In the genomic region with DNA sequence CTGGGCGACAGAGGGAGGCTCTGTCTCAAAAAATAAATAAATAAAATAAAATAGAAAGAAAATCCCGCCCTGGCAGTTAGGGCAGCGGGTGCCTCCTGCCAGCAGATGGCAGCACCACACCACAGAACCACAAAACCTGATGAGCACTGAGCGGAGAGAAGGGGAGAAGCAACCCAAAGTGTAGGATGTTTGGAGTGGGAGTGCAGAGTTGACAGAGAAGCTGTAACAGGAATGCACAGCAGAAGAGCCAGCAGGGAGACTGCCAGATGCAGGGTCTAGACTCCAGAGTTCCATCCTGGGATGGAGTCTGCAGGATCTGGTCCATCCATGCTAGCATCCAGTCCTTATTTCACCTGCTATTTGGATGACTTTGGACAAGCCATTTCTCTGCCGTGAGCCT, we compare ENCODE assay signal across 8 cellular contexts. TPM values are rescaled to one million over a fixed set of nuclear protein-coding genes. Genes with fewer than 3 reads are reported as not detected.
DNase-seq lines count a peak whose midpoint lies in the region; ATAC-seq and TF ChIP-seq lines count a peak whose summit lies in the region.

No MANE protein-coding gene starts in this region.

- H3K36me3 ChIP-seq in BJ (ENCODE audit: control insufficient read depth, insufficient read depth, low read length) (no peaks in the 10 kb centered on the region), WERI-Rb-1 (no peaks in the 10 kb centered on the region)

- peaks cover 4% of the 10 kb centered on the region for H3K9me3 ChIP-seq in WERI-Rb-1 (ENCODE audit: severe bottlenecking)

- no peak overlapping the region for H3K4me3 ChIP-seq in BJ (ENCODE audit: low read depth, low read length)
- no peak overlapping the region for H3K4me3 ChIP-seq in WERI-Rb-1 (ENCODE audit: low read depth, low read length)
- H3K4me3 ChIP-seq in cardiac fibroblast (replicated peaks in 1 of 2; ENCODE audit: low read depth in 2 of 2, low read length in 2 of 2), result no peak overlapping the region

- POLR2A ChIA-PET in BJ (lab: Charles Lee), result no interaction called here

- TF ChIP-seq CTCF in BJ (IDR thresholded peaks at IDR 0.05; ENCODE audit: insufficient read depth, low read depth, low read length) (peak; percentile 88), WERI-Rb-1 (IDR thresholded peaks at IDR 0.05; ENCODE audit: low read depth, low read length) (peak; percentile 87), cardiac fibroblast (IDR thresholded peaks at IDR 0.05; ENCODE audit: low read depth, low read length) (peak; percentile 91)

- DNase-seq in BJ (ENCODE audit: low read depth) (no peak), GM19238 (ENCODE audit: insufficient read length, low spot score) (peak; percentile 39), NCI-H2029 (lab: John Stamatoyannopoulos, UW) (peak; percentile 47), WERI-Rb-1 (peak; percentile 83), cardiac fibroblast (ENCODE audit: low read depth in 2 of 2) (peak; percentile 77 to 78), kidney tubule cell (ENCODE audit: low spot score) (peak; percentile 83)
- peak; percentile 37 to 51 for DNase-seq in stimulated activated CD4-positive, alpha-beta T cell treated with anti-CD3 and anti-CD28 coated beads, Interleukin-4, amount 100 ng/mL, for 48 hours (ENCODE audit: low read depth in 2 of 2)

- H3K27me3 ChIP-seq in BJ (ENCODE audit: control insufficient read depth, insufficient read depth, low read length), result peaks cover 6% of the 10 kb centered on the region
- peaks cover 55% of the 10 kb centered on the region for H3K27me3 ChIP-seq in WERI-Rb-1 (ENCODE audit: insufficient read depth, low read depth, severe bottlenecking)

- no peak overlapping the region for H3K27ac ChIP-seq in WERI-Rb-1

- CTCF ChIA-PET in BJ (lab: Yijun Ruan, JAX), result interaction anchor here (0.7 to 13.4 kb wide), 17 partner anchors 13 to 564 kb away, joined by 3 to 627 read pairs (median 4); a partner anchor contains a TSS

- ATAC-seq in HG02852 (IDR thresholded peaks at IDR 0.05; ENCODE audit: unreplicated experiment), result no peak

RNA-seq across cellular contexts. Expression of a gene that starts 29.7 kb away (rescaled TPM):
- polyA plus RNA-seq in BJ (2011; rRNA removed), result 51.8 and 65.1 TPM in 2 replicates
- 85.7 and 95.9 TPM in 2 replicates for polyA minus RNA-seq in BJ (2011; rRNA and poly(A)+ RNA removed)
